8 cellular contexts compared by ENCODE assay signal in the genomic region with DNA sequence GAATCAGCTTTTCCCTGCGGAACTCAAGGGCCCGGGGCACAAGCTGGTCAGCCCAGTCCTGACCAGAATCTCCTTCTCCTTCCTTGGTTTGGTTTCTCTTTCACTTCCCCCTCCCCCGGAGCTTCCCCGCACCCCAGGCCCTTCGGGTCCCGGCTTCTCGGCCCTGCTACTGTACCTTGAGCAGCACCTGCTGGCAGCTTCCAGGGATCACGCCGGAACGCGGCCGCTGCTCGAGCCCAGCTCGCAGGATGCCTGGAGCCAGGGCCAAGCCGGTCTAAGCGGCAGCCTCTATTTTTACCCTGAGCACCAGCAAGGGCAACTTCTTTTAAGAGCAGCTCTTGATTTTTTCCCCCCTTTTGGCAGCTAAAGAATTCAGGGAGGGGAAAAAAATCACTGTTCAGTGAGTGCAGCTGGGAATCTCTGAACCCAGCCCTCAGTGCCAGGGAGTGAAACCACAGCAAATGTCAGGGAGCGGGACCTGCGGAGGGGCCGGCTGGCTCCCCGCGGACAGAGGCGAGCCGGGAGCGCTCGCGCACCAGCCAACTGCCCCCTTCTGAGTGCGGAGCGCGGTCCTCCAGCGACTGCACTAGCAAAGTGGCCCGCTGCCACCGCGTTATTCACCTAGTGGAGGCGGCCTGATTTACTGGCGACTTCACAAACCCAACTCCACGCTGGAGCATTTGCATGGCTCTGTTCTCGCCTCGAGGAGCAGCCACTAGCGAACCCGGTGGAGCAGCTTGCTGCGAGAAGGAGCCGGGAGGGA. TPM values are rescaled to one million over a fixed set of nuclear protein-coding genes. Genes with fewer than 3 reads are reported as not detected.
DNase-seq lines count a peak whose midpoint lies in the region; ATAC-seq, FAIRE-seq and TF ChIP-seq lines count a peak whose summit lies in the region.

No MANE protein-coding gene starts in this region.

- WGBS in transverse colon (ENCODE audit: low coverage in 1 of 2), 2 donors = 2% methylated on average over 42 of the region's 42 CpGs; no CpG with 5 or more reads in 1 of the 2 donors

- H3K36me3 Mint-ChIP-seq in activated naive CD4-positive, alpha-beta T cell treated with anti-CD3 and anti-CD28 coated beads, Interleukin-2, amount 50 U/mL, for 72 hours = peaks cover 0 to 8% of the 10 kb centered on the region in 2 donors

- H3K9me3 ChIP-seq in osteoblast (ENCODE audit: low read depth, low read length) (no peaks in the 10 kb centered on the region), transverse colon (no peaks in the 10 kb centered on the region)

- H3K27ac ChIP-seq in osteoblast (ENCODE audit: low read depth, low read length) (peak overlapping the region; percentile 88), transverse colon (peak overlapping the region; percentile 70 to 81 (median 80))

- peak overlapping the region; percentile 81 for H3K4me2 ChIP-seq in osteoblast (ENCODE audit: insufficient read depth, low read length)

- ATAC-seq in GM19463 (IDR thresholded peaks at IDR 0.05; ENCODE audit: unreplicated experiment) (peak; percentile 93), HG03565 (IDR thresholded peaks at IDR 0.05; ENCODE audit: unreplicated experiment) (peak; percentile 97), Right ventricle myocardium inferior (peak; percentile 92)
- peak; percentile 77 to 91 for ATAC-seq in activated naive CD4-positive, alpha-beta T cell treated with anti-CD3 and anti-CD28 coated beads, Interleukin-2, amount 50 U/mL, for 72 hours

- no peak for TF ChIP-seq POLR2A in transverse colon (IDR thresholded peaks at IDR 0.05)

- peaks cover 70% of the 10 kb centered on the region for H3K79me2 ChIP-seq in osteoblast (ENCODE audit: insufficient read depth, low read length)

- H3K4me1 ChIP-seq in osteoblast (ENCODE audit: insufficient read depth, low read length) (peaks cover 54% of the 10 kb centered on the region), transverse colon (peaks cover 0 to 12% (median 8%) of the 10 kb centered on the region in 4 donors)

- H3K36me3 ChIP-seq in osteoblast (ENCODE audit: insufficient read depth, low read length) = no peaks in the 10 kb centered on the region
- H3K36me3 ChIP-seq in transverse colon = no peaks in the 10 kb centered on the region

- H3K27me3 ChIP-seq in osteoblast (ENCODE audit: insufficient read depth, low read length) (no peaks in the 10 kb centered on the region), transverse colon (no peaks in the 10 kb centered on the region)

- no peak overlapping the region for H3K27ac Mint-ChIP-seq in activated naive CD4-positive, alpha-beta T cell treated with anti-CD3 and anti-CD28 coated beads, Interleukin-2, amount 50 U/mL, for 72 hours

- peak overlapping the region; percentile 38 for H2AFZ ChIP-seq in osteoblast (ENCODE audit: low read length)

- H3K9me3 Mint-ChIP-seq in activated naive CD4-positive, alpha-beta T cell treated with anti-CD3 and anti-CD28 coated beads, Interleukin-2, amount 50 U/mL, for 72 hours = no peaks in the 10 kb centered on the region

- peak; percentile 10 for FAIRE-seq in RCC 7860 (lab: Jason Lieb, UNC)

- H3K4me3 ChIP-seq in osteoblast (ENCODE audit: insufficient read depth, low read length) (peak overlapping the region; percentile 77), transverse colon (peak overlapping the region; percentile 9 to 59 (median 41))

- peak; percentile 61 for TF ChIP-seq CTCF in osteoblast (IDR thresholded peaks at IDR 0.05; ENCODE audit: extremely low read depth, low read depth, low read length)
- TF ChIP-seq CTCF in transverse colon (IDR thresholded peaks at IDR 0.05) = peak; percentile 59 to 85 (median 71)

- in situ Hi-C loops in transverse colon (cut with MboI; ENCODE audit: low pct_ligation_motif_present in 1 of 4, low pct_unique_long_range_greater_than_20kb in 1 of 4, low sequenced_read_pairs in 3 of 4) = loop anchor here in 3 of 4 donors (25.0 kb wide), 2 partner anchors 1368 to 1468 kb away; no protein-coding TSS in a partner anchor

- peak; percentile 84 for DNase-seq in DMS 273 treated with DMSO at 0.1 percent for 48 hours (lab: John Stamatoyannopoulos, UW)
- peak; percentile 89 for DNase-seq in RCC 7860 (ENCODE audit: low spot score)
- peak in 1 of 2 donors; percentile 57 for DNase-seq in activated naive CD4-positive, alpha-beta T cell treated with anti-CD3 and anti-CD28 coated beads, Interleukin-2, amount 50 U/mL, for 72 hours (ENCODE audit: low spot score in 2 of 2)
- DNase-seq in Right ventricle myocardium inferior (ENCODE audit: missing footprints) = peak; percentile 92
- peak; percentile 91 for DNase-seq in osteoblast (ENCODE audit: insufficient read length, low spot score, missing footprints)
- peak; percentile 90 for DNase-seq in transverse colon

- intact Hi-C loops in Right ventricle myocardium inferior (cut with DNase I) = loop anchor here (2.0 to 5.0 kb wide), 2 partner anchors 658 to 1374 kb away; no protein-coding TSS in a partner anchor
- intact Hi-C loops in transverse colon (cut with DNase I; ENCODE audit: low total_unique reads) = no loop called here

- TF ChIP-seq EP300 in transverse colon (IDR thresholded peaks at IDR 0.05; ENCODE audit: low read depth) = no peak

- peaks cover 8% of the 10 kb centered on the region for H4K20me1 ChIP-seq in osteoblast (ENCODE audit: insufficient read depth, low read length)

RNA-seq across cellular contexts. Expression of gene INHBA, which starts 2.4 kb away (rescaled TPM):
- under 1 TPM; 0.12 to 0.77 TPM for total RNA-seq in activated naive CD4-positive, alpha-beta T cell treated with anti-CD3 and anti-CD28 coated beads, Interleukin-2, amount 50 U/mL, for 72 hours
- total RNA-seq in Right ventricle myocardium inferior (0.89 TPM), osteoblast (97.8 and 107 TPM in 2 replicates), transverse colon (1 to 10 TPM in 1 of 4 donors, under 1 TPM in 2, not detected in 1; 0.14 to 1.1 (median 1.00) TPM)

Comparison
In these comparisons a context has a peak if more than half of its experiments do, and no peak if none do; other contexts are left out.
1. RNA of gene INHBA, which starts 2.4 kb away (total RNA-seq): 97.8 to 107 TPM in osteoblast; 0.14 to 1.1 TPM in transverse colon, 0.89 TPM in Right ventricle myocardium inferior (single experiment) and 0.12 to 0.77 TPM in activated naive CD4-positive, alpha-beta T cell treated with anti-CD3 and anti-CD28 coated beads, Interleukin-2, amount 50 U/mL, for 72 hours; every median in the first group is over 10 times any median in the second.
2. Peak in every context shown above with its lines, with median percentiles within 50 percentile points of each other: ATAC-seq.